In genomic region chr2:180630756-180631155, GRCh38 we compare ENCODE assay signal across 28 cellular contexts.
"Had no signal": no experiment of that assay in that cellular context is flagged by ENCODE, and none has a peak within 500 bp of the region (broad histone marks: within the 10 kb centered on the region; RNA-seq: fewer than 3 reads in every experiment).

No MANE protein-coding gene starts in this region.

- H3K27ac ChIP-seq: esophagus muscularis mucosa, foreskin keratinocyte, gastrocnemius medialis, heart right ventricle, WERI-Rb-1 had no signal

- H3K27me3 ChIP-seq: esophagus muscularis mucosa, foreskin keratinocyte, gastrocnemius medialis, heart right ventricle had no signal

- H3K4me3 ChIP-seq: esophagus muscularis mucosa, gastrocnemius medialis, heart right ventricle had no signal

- H3K9me3 ChIP-seq: esophagus muscularis mucosa, gastrocnemius medialis, heart right ventricle had no signal

- H3K36me3 ChIP-seq: esophagus muscularis mucosa, gastrocnemius medialis, heart right ventricle, WERI-Rb-1 had no signal

- ATAC-seq: activated CD4-positive, CD25-positive, alpha-beta regulatory T cell treated with anti-CD3 and anti-CD28 coated beads, Interleukin-2, amount 50 U/mL, for 24 hours; activated CD8-positive, alpha-beta T cell treated with anti-CD3 and anti-CD28 coated beads for 36 hours; activated T-cell treated with anti-CD3 and anti-CD28 coated beads, Interleukin-2, amount 50 U/mL, for 4 hours; activated T-helper 17 cell treated with anti-CD3 and anti-CD28 coated beads, Interleukin-2, amount 50 U/mL, for 72 hours; effector memory CD8-positive, alpha-beta T cell; foreskin keratinocyte; gastrocnemius medialis; heart right ventricle; T-helper 17 cell had no signal

- DNase-seq: activated B cell treated with CpG ODN at 0.5 μM for 24 hours; activated CD4-positive, alpha-beta T cell treated with anti-CD3 and anti-CD28 coated beads for 48 hours; activated CD4-positive, alpha-beta T cell treated with anti-CD3 and anti-CD28 coated beads, Interleukin-2, amount 50 U/mL, for 1 hour; activated CD4-positive, alpha-beta T cell treated with anti-CD3 and anti-CD28 coated beads, Interleukin-2, amount 50 U/mL, for 48 hours; activated CD8-positive, alpha-beta memory T cell treated with anti-CD3 and anti-CD28 coated beads for 24 hours; activated CD8-positive, alpha-beta T cell treated with anti-CD3 and anti-CD28 coated beads for 36 hours; activated effector memory CD4-positive, alpha-beta T cell treated with Interleukin-2 at 50 U/mL for 16 hours; activated gamma-delta T cell treated with Interleukin-2 at 50 U/mL for 16 hours; activated naive CD4-positive, alpha-beta T cell treated with anti-CD3 and anti-CD28 coated beads, Interleukin-2, amount 50 U/mL, for 16 hours; activated naive CD4-positive, alpha-beta T cell treated with Interleukin-2 at 50 U/mL for 16 hours; activated T-cell treated with anti-CD3 and anti-CD28 coated beads, Interleukin-2, amount 50 U/mL, for 4 hours; amygdala; aorta; cortex of kidney; dermis blood vessel endothelial cell; effector CD4-positive, alpha-beta T cell; effector memory CD8-positive, alpha-beta T cell; erythroblast; foreskin keratinocyte; gastrocnemius medialis; heart right ventricle; T-helper 1 cell; T-helper 17 cell; T1000; WERI-Rb-1 had no signal

- H3K4me1 ChIP-seq: esophagus muscularis mucosa, heart right ventricle had no signal
